15 cellular contexts compared by ENCODE assay signal in the genomic region with DNA sequence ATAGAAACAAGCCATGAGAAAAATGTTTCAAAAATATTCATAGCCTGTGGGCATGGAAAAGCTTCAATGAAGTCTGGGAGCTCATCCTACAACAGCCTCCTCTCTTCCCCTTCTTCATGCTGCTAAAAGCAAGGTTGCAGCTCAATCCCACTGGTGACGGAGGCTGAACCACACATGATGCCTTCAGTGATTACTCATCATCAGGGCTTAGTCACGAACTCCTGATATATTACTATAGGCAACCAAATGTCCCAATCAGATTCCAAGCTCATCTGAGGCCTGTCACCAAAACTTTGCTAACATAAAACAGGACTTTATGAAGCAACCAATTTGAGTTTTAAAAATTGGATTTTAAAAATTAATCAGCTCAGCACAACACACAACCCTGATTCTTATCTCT. TPM values are rescaled to one million over a fixed set of nuclear protein-coding genes. Genes with fewer than 3 reads are reported as not detected.
A peak's percentile ranks its signal among the peaks of the same experiment; 100 is the strongest.
DNase-seq lines count a peak whose midpoint lies in the region; ATAC-seq and TF ChIP-seq lines count a peak whose summit lies in the region.
"Had no signal": no experiment of that assay in that cellular context is flagged by ENCODE, and none has a peak within 500 bp of the region (broad histone marks: within the 10 kb centered on the region; RNA-seq: fewer than 3 reads in every experiment).

No MANE protein-coding gene starts in this region.

- no peak for TF ChIP-seq CTCF in type B pancreatic cell (conservative IDR thresholded peaks at IDR 0.05)

- no peaks in the 10 kb centered on the region for H3K36me3 Mint-ChIP-seq in stimulated activated memory B cell treated with anti-CD40 and anti-IgM and Interleukin-4, amounts not matched to agents 10 μg/mL and 1 μg/mL and 100 μg/mL, for 72 hours
- H3K36me3 Mint-ChIP-seq in activated T-helper 1 cell treated with anti-CD3 and anti-CD28 coated beads, Interleukin-12 subunit alpha, Interleukin-12 subunit beta, Interleukin-2, Interleukin-4 antibody, amounts not matched to agents 30 ng/mL and 10 ng/mL and 1 ng/mL, durations not matched to agents 14 hours and 24 hours and 36 hours (ENCODE audit: low read depth) = no peaks in the 10 kb centered on the region
- H3K36me3 Mint-ChIP-seq in type B pancreatic cell = no peaks in the 10 kb centered on the region

- intact Hi-C loops in activated T-helper 1 cell treated with anti-CD3 and anti-CD28 coated beads, Interleukin-12 subunit alpha, Interleukin-12 subunit beta, Interleukin-2, Interleukin-4 antibody, amounts not matched to agents 30 ng/mL and 10 ng/mL and 1 ng/mL, durations not matched to agents 14 hours and 24 hours and 36 hours (cut with micrococcal nuclease) = no loop called here

- H3K4me1 Mint-ChIP-seq in stimulated activated memory B cell treated with anti-CD40 and anti-IgM and Interleukin-4, amounts not matched to agents 10 μg/mL and 1 μg/mL and 100 μg/mL, for 72 hours = no peaks in the 10 kb centered on the region
- H3K4me1 Mint-ChIP-seq in activated T-helper 1 cell treated with anti-CD3 and anti-CD28 coated beads, Interleukin-12 subunit alpha, Interleukin-12 subunit beta, Interleukin-2, Interleukin-4 antibody, amounts not matched to agents 30 ng/mL and 10 ng/mL and 1 ng/mL, durations not matched to agents 14 hours and 24 hours and 36 hours (ENCODE audit: low read depth) = no peaks in the 10 kb centered on the region
- peaks cover 11% of the 10 kb centered on the region for H3K4me1 Mint-ChIP-seq in type B pancreatic cell (ENCODE audit: unreplicated experiment)

- no peaks in the 10 kb centered on the region for H3K9me3 Mint-ChIP-seq in stimulated activated memory B cell treated with anti-CD40 and anti-IgM and Interleukin-4, amounts not matched to agents 10 μg/mL and 1 μg/mL and 100 μg/mL, for 72 hours
- no peaks in the 10 kb centered on the region for H3K9me3 Mint-ChIP-seq in activated T-helper 1 cell treated with anti-CD3 and anti-CD28 coated beads, Interleukin-12 subunit alpha, Interleukin-12 subunit beta, Interleukin-2, Interleukin-4 antibody, amounts not matched to agents 30 ng/mL and 10 ng/mL and 1 ng/mL, durations not matched to agents 14 hours and 24 hours and 36 hours
- H3K9me3 Mint-ChIP-seq in type B pancreatic cell = no peaks in the 10 kb centered on the region

- H3K4me3 Mint-ChIP-seq in stimulated activated memory B cell treated with anti-CD40 and anti-IgM and Interleukin-4, amounts not matched to agents 10 μg/mL and 1 μg/mL and 100 μg/mL, for 72 hours = no peak overlapping the region
- no peak overlapping the region for H3K4me3 Mint-ChIP-seq in activated T-helper 1 cell treated with anti-CD3 and anti-CD28 coated beads, Interleukin-12 subunit alpha, Interleukin-12 subunit beta, Interleukin-2, Interleukin-4 antibody, amounts not matched to agents 30 ng/mL and 10 ng/mL and 1 ng/mL, durations not matched to agents 14 hours and 24 hours and 36 hours
- no peak overlapping the region for H3K4me3 Mint-ChIP-seq in type B pancreatic cell

- H3K27me3 Mint-ChIP-seq in stimulated activated memory B cell treated with anti-CD40 and anti-IgM and Interleukin-4, amounts not matched to agents 10 μg/mL and 1 μg/mL and 100 μg/mL, for 72 hours = peaks cover 11% of the 10 kb centered on the region
- H3K27me3 Mint-ChIP-seq in activated T-helper 1 cell treated with anti-CD3 and anti-CD28 coated beads, Interleukin-12 subunit alpha, Interleukin-12 subunit beta, Interleukin-2, Interleukin-4 antibody, amounts not matched to agents 30 ng/mL and 10 ng/mL and 1 ng/mL, durations not matched to agents 14 hours and 24 hours and 36 hours (ENCODE audit: insufficient read depth) = peaks cover 2% of the 10 kb centered on the region
- peaks cover 4% of the 10 kb centered on the region for H3K27me3 Mint-ChIP-seq in type B pancreatic cell

- ATAC-seq in GM18909 (IDR thresholded peaks at IDR 0.05; ENCODE audit: poor library complexity, unreplicated experiment) = peak; percentile 20
- no peak for ATAC-seq in stimulated activated memory B cell treated with anti-CD40 and anti-IgM and Interleukin-4, amounts not matched to agents 10 μg/mL and 1 μg/mL and 100 μg/mL, for 72 hours

- no peak overlapping the region for H3K27ac Mint-ChIP-seq in stimulated activated memory B cell treated with anti-CD40 and anti-IgM and Interleukin-4, amounts not matched to agents 10 μg/mL and 1 μg/mL and 100 μg/mL, for 72 hours
- no peak overlapping the region for H3K27ac Mint-ChIP-seq in activated T-helper 1 cell treated with anti-CD3 and anti-CD28 coated beads, Interleukin-12 subunit alpha, Interleukin-12 subunit beta, Interleukin-2, Interleukin-4 antibody, amounts not matched to agents 30 ng/mL and 10 ng/mL and 1 ng/mL, durations not matched to agents 14 hours and 24 hours and 36 hours
- H3K27ac Mint-ChIP-seq in type B pancreatic cell = no peak overlapping the region

- DNase-seq in MV-4-11 (lab: John Stamatoyannopoulos, UW) = peak; percentile 72
- DNase-seq in epidermal melanocyte (ENCODE audit: insufficient read length, low spot score) = peak; percentile 74
- DNase-seq in putamen (ENCODE audit: low spot score) = peak; percentile 74
- DNase-seq in NCI-H510A (lab: John Stamatoyannopoulos, UW) = no peak
- DNase-seq in activated T-helper 1 cell treated with anti-CD3 and anti-CD28 coated beads, Interleukin-12 subunit alpha, Interleukin-12 subunit beta, Interleukin-2, Interleukin-4 antibody, amounts not matched to agents 30 ng/mL and 10 ng/mL and 1 ng/mL, durations not matched to agents 14 hours and 24 hours and 36 hours (ENCODE audit: low spot score) = no peak
- no peak for DNase-seq in type B pancreatic cell (ENCODE audit: extremely low spot score, unreplicated experiment)
- DNase-seq: adrenal gland, erythroblast, NCI-H1105 treated with DMSO at 0.1 percent for 48 hours, ovary, T-helper 2 cell had no signal

RNA-seq across cellular contexts. Expression of a gene that starts 24.0 kb away (rescaled TPM):
- not detected in 2 replicates for total RNA-seq in activated T-helper 1 cell treated with anti-CD3 and anti-CD28 coated beads, Interleukin-12 subunit alpha, Interleukin-12 subunit beta, Interleukin-2, Interleukin-4 antibody, amounts not matched to agents 30 ng/mL and 10 ng/mL and 1 ng/mL, durations not matched to agents 14 hours and 24 hours and 36 hours
- 1.3 TPM in 1 of 2 replicates, not detected in the other for total RNA-seq in type B pancreatic cell (ENCODE audit: low replicate concordance)
- total RNA-seq: adrenal gland, liver, ovary, subcutaneous adipose tissue had no signal

Comparison
In these comparisons a context has a peak if more than half of its experiments do, and no peak if none do; other contexts are left out.
1. DNase-seq: peak in MV-4-11 (single experiment), epidermal melanocyte (single experiment) and putamen (single experiment); none in NCI-H510A (single experiment), activated T-helper 1 cell treated with anti-CD3 and anti-CD28 coated beads, Interleukin-12 subunit alpha, Interleukin-12 subunit beta, Interleukin-2, Interleukin-4 antibody, amounts not matched to agents 30 ng/mL and 10 ng/mL and 1 ng/mL, durations not matched to agents 14 hours and 24 hours and 36 hours (single experiment) and type B pancreatic cell (single experiment).